In the genomic region with DNA sequence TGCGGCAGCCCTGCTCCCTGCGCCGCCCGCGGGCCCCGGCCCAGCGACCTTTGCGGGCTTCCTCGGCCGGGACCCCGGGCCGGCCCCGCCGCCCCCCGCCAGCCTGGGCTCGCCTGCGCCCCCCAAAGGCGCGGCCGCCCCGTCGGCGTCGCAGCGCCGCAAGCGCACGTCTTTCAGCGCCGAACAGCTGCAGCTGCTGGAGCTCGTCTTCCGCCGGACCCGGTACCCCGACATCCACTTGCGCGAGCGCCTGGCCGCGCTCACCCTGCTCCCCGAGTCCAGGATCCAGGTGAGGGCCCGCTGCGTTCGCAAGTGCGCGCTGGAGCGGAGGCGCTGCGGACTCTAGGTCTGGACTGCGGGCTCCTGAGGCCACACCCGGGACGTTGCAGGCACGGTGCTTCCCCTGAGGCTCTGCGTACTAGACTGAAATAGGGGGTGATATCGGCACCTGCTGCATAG, we compare ENCODE assay signal across 8 cellular contexts. TPM values are rescaled to one million over a fixed set of nuclear protein-coding genes. Genes with fewer than 3 reads are reported as not detected.
DNase-seq lines count a peak whose midpoint lies in the region; ATAC-seq and TF ChIP-seq lines count a peak whose summit lies in the region.

No MANE protein-coding gene starts in this region.

- peak overlapping the region in 1 of 3 donors; percentile 25 for H3K9ac ChIP-seq in skeletal muscle tissue (ENCODE audit: low read depth in 1 of 3, low read length in 3 of 3)

- H3K4me2 ChIP-seq in DOHH2 (ENCODE audit: low read length), result peak overlapping the region; percentile 95

- H3K9me3 ChIP-seq in DOHH2 (ENCODE audit: control insufficient read depth, insufficient read depth, low read length) (no peaks in the 10 kb centered on the region), skeletal muscle tissue (ENCODE audit: control insufficient read depth in 3 of 3, low read length in 3 of 3) (no peaks in the 10 kb centered on the region), adrenal gland (replicated peaks in 1 of 3) (no peaks in the 10 kb centered on the region)

- CTCF ChIA-PET in activated B cell treated with CpG ODN at 0.5 μM for 24 hours (lab: Charles Lee), result interaction anchor here (1.0 to 1.2 kb wide), 3 partner anchors 9 to 98 kb away, joined by 3 read pairs; no protein-coding TSS in a partner anchor

- peak overlapping the region; percentile 89 for H3K4me3 ChIP-seq in DOHH2 (ENCODE audit: low read length)
- H3K4me3 ChIP-seq in skeletal muscle tissue (ENCODE audit: low read length in 3 of 3), result peak overlapping the region in 2 of 3 donors; percentile 29 to 32
- H3K4me3 ChIP-seq in adrenal gland, result peak overlapping the region in 1 of 4 donors; percentile 47

- H3F3A ChIP-seq in DOHH2 (ENCODE audit: control insufficient read depth, insufficient read depth), result peaks cover 18% of the 10 kb centered on the region

- H3K36me3 Mint-ChIP-seq in activated B cell treated with CpG ODN at 0.5 μM for 24 hours (ENCODE audit: low read depth) (no peaks in the 10 kb centered on the region), glutamatergic neuron (ENCODE audit: unreplicated experiment) (no peaks in the 10 kb centered on the region)

- POLR2A ChIA-PET in activated B cell treated with CpG ODN at 0.5 μM for 24 hours (lab: Charles Lee), result interaction anchor here (0.6 kb wide), 1 partner anchor 55 kb away, joined by 3 read pairs; no protein-coding TSS in a partner anchor

- intact Hi-C loops in activated B cell treated with CpG ODN at 0.5 μM for 24 hours (cut with micrococcal nuclease) (loop anchor here (10.0 kb wide), 1 partner anchor 51 kb away; no protein-coding TSS in a partner anchor), adrenal gland (cut with DNase I) (no loop called here)

- H3K36me3 ChIP-seq in DOHH2 (ENCODE audit: control insufficient read depth, low read length) (no peaks in the 10 kb centered on the region), skeletal muscle tissue (ENCODE audit: control insufficient read depth in 3 of 3, insufficient read depth in 3 of 3, low read length in 3 of 3) (no peaks in the 10 kb centered on the region), adrenal gland (replicated peaks in 1 of 2) (no peaks in the 10 kb centered on the region)

- no peaks in the 10 kb centered on the region for H3K9me3 Mint-ChIP-seq in activated B cell treated with CpG ODN at 0.5 μM for 24 hours
- H3K9me3 Mint-ChIP-seq in glutamatergic neuron (ENCODE audit: unreplicated experiment), result peaks cover 1% of the 10 kb centered on the region

- H3K27me3 ChIP-seq in DOHH2 (ENCODE audit: control insufficient read depth, low read length) (peaks cover 5% of the 10 kb centered on the region), skeletal muscle tissue (ENCODE audit: control insufficient read depth in 3 of 3, insufficient read depth in 3 of 3, low read length in 3 of 3) (peaks cover 11 to 21% (median 21%) of the 10 kb centered on the region in 3 donors), adrenal gland (peaks cover 16% of the 10 kb centered on the region)

- 2 to 9% (median 5%) methylated on average over 9 to 55 of the region's 55 CpGs for WGBS in adrenal gland, 4 donors

- DNase-seq in activated B cell treated with CpG ODN at 0.5 μM for 24 hours (peak; percentile 52), glutamatergic neuron (peak; percentile 44), foreskin melanocyte (no peak), adrenal gland (no peak)

- H3K4me3 Mint-ChIP-seq in activated B cell treated with CpG ODN at 0.5 μM for 24 hours, result peak overlapping the region; percentile 89
- peak overlapping the region; percentile 83 for H3K4me3 Mint-ChIP-seq in glutamatergic neuron (ENCODE audit: unreplicated experiment)

- no peaks in the 10 kb centered on the region for H3K9me2 ChIP-seq in DOHH2 (replicated peaks; ENCODE audit: control insufficient read depth, low read length)

- H3K4me1 Mint-ChIP-seq in activated B cell treated with CpG ODN at 0.5 μM for 24 hours (peaks cover 6% of the 10 kb centered on the region), glutamatergic neuron (ENCODE audit: low read depth, unreplicated experiment) (no peaks in the 10 kb centered on the region)

- no peaks in the 10 kb centered on the region for H3K79me2 ChIP-seq in DOHH2 (ENCODE audit: control insufficient read depth, low read length)

- H3K27me3 Mint-ChIP-seq in activated B cell treated with CpG ODN at 0.5 μM for 24 hours, result peaks cover 4% of the 10 kb centered on the region
- H3K27me3 Mint-ChIP-seq in glutamatergic neuron (ENCODE audit: unreplicated experiment), result peaks cover 2% of the 10 kb centered on the region

- TF ChIP-seq CTCF in DOHH2 (IDR thresholded peaks at IDR 0.05; ENCODE audit: low read depth, low read length, poor library complexity, severe bottlenecking), result peak; percentile 38
- no peak for TF ChIP-seq CTCF in activated B cell treated with CpG ODN at 0.5 μM for 24 hours (IDR thresholded peaks at IDR 0.05)
- TF ChIP-seq CTCF in glutamatergic neuron (IDR thresholded peaks at IDR 0.05; ENCODE audit: partially characterized antibody, unreplicated experiment), result no peak
- no peak for TF ChIP-seq CTCF in adrenal gland (IDR thresholded peaks at IDR 0.05)

- no peaks in the 10 kb centered on the region for H4K20me1 ChIP-seq in DOHH2 (ENCODE audit: control insufficient read depth, insufficient read depth, low read depth, low read length)

- H3K4me1 ChIP-seq in DOHH2 (ENCODE audit: control insufficient read depth, low read length), result peaks cover 39% of the 10 kb centered on the region
- peaks cover 3 to 4% (median 3%) of the 10 kb centered on the region in 3 donors for H3K4me1 ChIP-seq in skeletal muscle tissue (ENCODE audit: control insufficient read depth in 3 of 3, insufficient read depth in 3 of 3, low read length in 3 of 3)
- no peaks in the 10 kb centered on the region for H3K4me1 ChIP-seq in adrenal gland (replicated peaks in 1 of 2)

- no peak for TF ChIP-seq POLR2A in adrenal gland (IDR thresholded peaks at IDR 0.05)

- H3K27ac Mint-ChIP-seq in activated B cell treated with CpG ODN at 0.5 μM for 24 hours, result no peak overlapping the region
- H3K27ac Mint-ChIP-seq in glutamatergic neuron (ENCODE audit: unreplicated experiment), result no peak overlapping the region

- H3K27ac ChIP-seq in DOHH2 (ENCODE audit: low read depth, low read length) (no peak overlapping the region), skeletal muscle tissue (ENCODE audit: low read depth, low read length) (no peak overlapping the region), adrenal gland (no peak overlapping the region)

- ATAC-seq in GM19324 (IDR thresholded peaks at IDR 0.05; ENCODE audit: low FRiP score, unreplicated experiment) (peak; percentile 46), HG03280 (IDR thresholded peaks at IDR 0.05; ENCODE audit: unreplicated experiment) (peak; percentile 72), activated B cell treated with CpG ODN at 0.5 μM for 24 hours (ENCODE audit: low read depth) (peak; percentile 74)

RNA-seq across cellular contexts. Expression of gene MIXL1, which starts 0.4 kb away (rescaled TPM):
- total RNA-seq in activated B cell treated with CpG ODN at 0.5 μM for 24 hours (0.75 and 0.93 TPM in 2 replicates), glutamatergic neuron (ENCODE audit: unreplicated experiment) (0.54 TPM), skeletal muscle tissue (not detected), adrenal gland (not detected)
- under 1 TPM in 1 of 3 donors, not detected in 2; 0.27 TPM for polyA plus RNA-seq in adrenal gland

RNA-seq across cellular contexts. Expression of gene ACBD3, which starts 37.3 kb away (rescaled TPM):
- 38.6 and 41.4 TPM in 2 replicates for total RNA-seq in activated B cell treated with CpG ODN at 0.5 μM for 24 hours
- 33.7 TPM for total RNA-seq in glutamatergic neuron (ENCODE audit: unreplicated experiment)
- 41.2 TPM for total RNA-seq in skeletal muscle tissue
- total RNA-seq in adrenal gland, result 10 to 100 TPM; 25.0 to 44.1 (median 33.1) TPM
- polyA plus RNA-seq in adrenal gland, result 10 to 100 TPM in 2 of 3 donors, 1 to 10 TPM in 1; 5.4 to 49.1 (median 11.3) TPM

Comparison
In these comparisons a context has a peak if more than half of its experiments do, and no peak if none do; other contexts are left out.
1. DNase-seq: peak in activated B cell treated with CpG ODN at 0.5 μM for 24 hours (single experiment) and glutamatergic neuron (single experiment); none in foreskin melanocyte (single experiment) and adrenal gland (0 of 7).
2. Peak in every context shown above with its lines, with median percentiles within 50 percentile points of each other: ATAC-seq.